8 cellular contexts compared by ENCODE assay signal in genomic region chr6:71420693-71421328, GRCh38.
A peak's percentile ranks its signal among the peaks of the same experiment; 100 is the strongest.
DNase-seq lines count a peak whose midpoint lies in the region; ATAC-seq and TF ChIP-seq lines count a peak whose summit lies in the region.

No MANE protein-coding gene starts in this region.

- H3K4me1 ChIP-seq in muscle layer of duodenum (ENCODE audit: control insufficient read depth in 1 of 2, insufficient read depth in 2 of 2, low read length in 2 of 2) (peaks cover 6 to 18% of the 10 kb centered on the region in 2 donors), upper lobe of right lung (peaks cover 17% of the 10 kb centered on the region)

- H3K9me3 ChIP-seq in muscle layer of duodenum (ENCODE audit: control insufficient read depth in 1 of 2, low read length in 2 of 2) (no peaks in the 10 kb centered on the region), upper lobe of right lung (no peaks in the 10 kb centered on the region)

- intact Hi-C loops in upper lobe of right lung (cut with DNase I) = no loop called here

- no peaks in the 10 kb centered on the region for H3K27me3 ChIP-seq in muscle layer of duodenum (ENCODE audit: low read depth, low read length)
- no peaks in the 10 kb centered on the region for H3K27me3 ChIP-seq in upper lobe of right lung

- H3K27ac ChIP-seq in muscle layer of duodenum (ENCODE audit: low read length) (peak overlapping the region; percentile 89), upper lobe of right lung (peak overlapping the region; percentile 94)

- TF ChIP-seq CTCF in fibroblast of the aortic adventitia (IDR thresholded peaks at IDR 0.05; ENCODE audit: insufficient read depth, low read length) = no peak
- TF ChIP-seq CTCF in upper lobe of right lung (IDR thresholded peaks at IDR 0.05) = no peak

- DNase-seq in ELR (ENCODE audit: low read depth) = peak; percentile 98
- peak; percentile 95 for DNase-seq in NCI-H1105 (lab: John Stamatoyannopoulos, UW)
- no peak for DNase-seq in activated T-cell treated with anti-CD3 and anti-CD28 coated beads, Interleukin-2, amount 50 U/mL, for 4 hours
- peak; percentile 95 for DNase-seq in fibroblast of the aortic adventitia (ENCODE audit: low read depth)
- peak; percentile 96 for DNase-seq in upper lobe of right lung
- no peak for DNase-seq in SW480 (ENCODE audit: low spot score)

- H3K36me3 ChIP-seq in muscle layer of duodenum (ENCODE audit: control insufficient read depth in 1 of 2, insufficient read depth in 2 of 2, low read length in 2 of 2) (peaks cover 3 to 11% of the 10 kb centered on the region in 2 donors), upper lobe of right lung (peaks cover 15% of the 10 kb centered on the region)

- peak overlapping the region; percentile 53 for H3K4me3 Mint-ChIP-seq in activated T-cell treated with anti-CD3 and anti-CD28 coated beads, Interleukin-2, amount 50 U/mL, for 4 hours

- peaks cover 53% of the 10 kb centered on the region for H3K27me3 Mint-ChIP-seq in activated T-cell treated with anti-CD3 and anti-CD28 coated beads, Interleukin-2, amount 50 U/mL, for 4 hours (ENCODE audit: low read depth)

- H3K9me3 Mint-ChIP-seq in activated T-cell treated with anti-CD3 and anti-CD28 coated beads, Interleukin-2, amount 50 U/mL, for 4 hours = no peaks in the 10 kb centered on the region

- H3K4me3 ChIP-seq in fibroblast of the aortic adventitia (ENCODE audit: low read depth, low read length) (peak overlapping the region; percentile 88), muscle layer of duodenum (ENCODE audit: low read depth in 1 of 2, low read length in 2 of 2) (peak overlapping the region; percentile 66 to 96), upper lobe of right lung (peak overlapping the region; percentile 83)

- no peaks in the 10 kb centered on the region for H3K36me3 Mint-ChIP-seq in activated T-cell treated with anti-CD3 and anti-CD28 coated beads, Interleukin-2, amount 50 U/mL, for 4 hours (ENCODE audit: insufficient read depth)

- no peaks in the 10 kb centered on the region for H3K4me1 Mint-ChIP-seq in activated T-cell treated with anti-CD3 and anti-CD28 coated beads, Interleukin-2, amount 50 U/mL, for 4 hours (ENCODE audit: low read depth)

- ATAC-seq in GM21786 (IDR thresholded peaks at IDR 0.05; ENCODE audit: unreplicated experiment) = peak; percentile 89
- ATAC-seq in activated T-cell treated with anti-CD3 and anti-CD28 coated beads, Interleukin-2, amount 50 U/mL, for 4 hours = peak; percentile 70 to 72
- ATAC-seq in upper lobe of right lung = peak; percentile 98

Comparison
In these comparisons a context has a peak if more than half of its experiments do, and no peak if none do; other contexts are left out.
1. DNase-seq: peak in ELR (single experiment), NCI-H1105 (single experiment), fibroblast of the aortic adventitia (single experiment) and upper lobe of right lung (single experiment); none in activated T-cell treated with anti-CD3 and anti-CD28 coated beads, Interleukin-2, amount 50 U/mL, for 4 hours (single experiment) and SW480 (single experiment).
2. Peak in every context shown above with its lines, with median percentiles within 50 percentile points of each other: ATAC-seq and H3K4me3 ChIP-seq.